ENCODE assay signal across 4 cellular contexts in the genomic region with DNA sequence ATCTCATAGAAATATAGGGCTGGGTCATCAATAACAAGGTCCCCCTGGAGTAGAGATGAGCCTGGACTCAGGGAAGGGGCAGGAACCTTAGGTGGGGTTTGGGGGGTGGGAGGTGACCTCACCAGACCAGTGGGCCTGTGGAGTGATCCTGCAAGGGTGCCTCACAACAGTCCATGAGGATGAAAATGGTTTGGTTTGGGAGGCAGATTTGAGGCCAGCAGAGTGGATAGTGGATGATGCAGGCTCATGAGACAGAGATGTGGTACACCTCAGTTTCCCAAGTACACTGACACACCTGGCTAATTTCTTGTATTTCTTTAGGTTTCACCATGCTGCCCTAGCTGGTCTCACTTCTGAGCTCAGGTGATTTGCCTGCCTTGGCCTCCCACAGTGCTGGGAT. TPM values are rescaled to one million over a fixed set of nuclear protein-coding genes. Genes with fewer than 3 reads are reported as not detected.
"Had no signal": no experiment of that assay in that cellular context is flagged by ENCODE, and none has a peak within 500 bp of the region (broad histone marks: within the 10 kb centered on the region; RNA-seq: fewer than 3 reads in every experiment).

No MANE protein-coding gene starts in this region.

- H3K4me3 ChIP-seq: GM12878 had no signal

- DNase-seq: GDM1, GF-D8 had no signal

- ATAC-seq: GM12878 had no signal

RNA-seq across cellular contexts. Expression of gene TRIM60, which starts 18.1 kb away (rescaled TPM):
- total RNA-seq: G401, GM12878 had no signal
- polyA plus RNA-seq: GM12878 had no signal

RNA-seq across cellular contexts. Expression of gene TRIM61, which starts 36.2 kb away (rescaled TPM):
- total RNA-seq: G401 had no signal

RNA-seq across cellular contexts. Expression of gene TRIM75, which starts 40.0 kb away (rescaled TPM):
- total RNA-seq: G401, GM12878 had no signal
- polyA plus RNA-seq: GM12878 had no signal
